In the genomic region with DNA sequence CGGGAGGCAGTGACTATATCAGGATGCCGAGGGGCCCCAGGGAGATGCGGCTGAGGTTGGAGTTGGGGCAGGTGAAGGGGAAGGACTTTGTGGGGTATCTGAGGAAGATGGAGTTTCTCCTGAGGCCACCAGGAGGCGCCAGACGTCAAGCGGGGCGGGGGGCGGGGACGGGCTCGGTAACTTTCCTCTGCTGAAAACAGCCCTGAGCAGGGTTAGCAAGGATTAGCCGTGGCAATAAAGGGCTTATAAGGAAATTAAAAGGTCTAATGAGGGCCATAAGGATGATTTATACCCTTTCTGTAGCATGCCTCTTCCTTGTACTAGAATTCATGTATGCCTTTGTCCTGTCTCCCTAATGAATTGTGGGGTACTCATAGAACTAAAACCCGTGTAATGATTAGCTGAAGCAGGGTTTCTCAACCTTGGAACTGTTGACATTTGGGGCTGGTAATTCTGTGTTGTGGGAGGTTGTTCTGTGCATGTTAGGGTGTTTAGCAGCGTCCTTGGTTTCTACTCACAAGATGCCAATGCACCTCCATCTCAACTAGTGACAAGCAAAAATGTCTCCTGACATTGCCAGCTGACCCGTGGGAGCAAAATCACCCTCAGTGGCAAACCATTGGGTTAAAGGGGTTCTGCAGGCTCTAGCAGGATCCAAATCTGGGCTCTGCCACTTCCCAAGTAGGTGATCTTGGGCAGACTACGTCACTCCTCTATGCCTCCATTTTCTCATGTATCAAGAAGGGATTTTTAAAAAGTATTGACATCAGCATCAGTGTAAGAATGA, we compare ENCODE assay signal across 8 cellular contexts.
DNase-seq lines count a peak whose midpoint lies in the region; ATAC-seq, FAIRE-seq and TF ChIP-seq lines count a peak whose summit lies in the region.

No MANE protein-coding gene starts in this region.

- CTCF ChIA-PET in A673 (lab: Charles Lee), result interaction anchor here (0.8 to 2.4 kb wide), 2 partner anchors 252 to 480 kb away, joined by 4 to 10 read pairs; no protein-coding TSS in a partner anchor
- CTCF ChIA-PET in endothelial cell of umbilical vein (lab: Charles Lee), result interaction anchor here (0.8 to 4.2 kb wide), 4 partner anchors 225 to 480 kb away, joined by 3 to 90 read pairs (median 4); no protein-coding TSS in a partner anchor

- TF ChIP-seq CTCF in A673 (conservative IDR thresholded peaks at IDR 0.05; ENCODE audit: low read depth, low read length), result peak; percentile 86
- TF ChIP-seq CTCF in endothelial cell of umbilical vein (IDR thresholded peaks at IDR 0.05; ENCODE audit: extremely low read depth in 1 of 2, insufficient read depth in 1 of 2, low read depth in 1 of 2, low read length in 2 of 2), result peak; percentile 43 to 67
- TF ChIP-seq CTCF in neural crest cell (conservative IDR thresholded peaks at IDR 0.05), result peak; percentile 76
- peak; percentile 49 to 75 (median 71) for TF ChIP-seq CTCF in tibial nerve (IDR thresholded peaks at IDR 0.05)

- H3K9me3 ChIP-seq in A673 (ENCODE audit: low read depth, low read length, poor library complexity, severe bottlenecking), result no peaks in the 10 kb centered on the region
- H3K9me3 ChIP-seq in endothelial cell of umbilical vein (replicated peaks; ENCODE audit: control insufficient read depth, insufficient read depth, low read length), result no peaks in the 10 kb centered on the region
- no peaks in the 10 kb centered on the region for H3K9me3 ChIP-seq in tibial nerve

- POLR2A ChIA-PET in A673 (lab: Charles Lee; ENCODE audit: low non-redundant PET), result no interaction called here
- POLR2A ChIA-PET in endothelial cell of umbilical vein (lab: Charles Lee), result no interaction called here

- no peaks in the 10 kb centered on the region for H3K9me1 ChIP-seq in endothelial cell of umbilical vein (replicated peaks; ENCODE audit: control insufficient read depth, extremely low read depth, insufficient read depth, low read length)

- ATAC-seq in GM18498 (IDR thresholded peaks at IDR 0.05; ENCODE audit: unreplicated experiment) (peak; percentile 52), GM21423 (IDR thresholded peaks at IDR 0.05; ENCODE audit: unreplicated experiment) (no peak)

- peaks cover 12% of the 10 kb centered on the region for H3K4me1 Mint-ChIP-seq in neural crest cell

- H3K4me3 Mint-ChIP-seq in neural crest cell, result no peak overlapping the region

- no peak overlapping the region for H3K27ac Mint-ChIP-seq in neural crest cell (ENCODE audit: unreplicated experiment)

- H3K9ac ChIP-seq in endothelial cell of umbilical vein (replicated peaks; ENCODE audit: extremely low read depth, insufficient read depth, low read length), result no peak overlapping the region

- peak; percentile 18 for FAIRE-seq in endothelial cell of umbilical vein (lab: Jason Lieb, UNC)

- no TSS peak for BruUV-seq in A673 (replicated peaks; lab: Mats Ljungman, UMichigan)
- BruUV-seq in endothelial cell of umbilical vein (replicated peaks; lab: Mats Ljungman, UMichigan), result no TSS peak

- no peak overlapping the region for H3K4me2 ChIP-seq in endothelial cell of umbilical vein (ENCODE audit: insufficient read depth, low read length)

- H4K20me1 ChIP-seq in endothelial cell of umbilical vein (replicated peaks; ENCODE audit: control insufficient read depth, extremely low read depth, insufficient read depth, low read length), result no peaks in the 10 kb centered on the region

- H3K36me3 Mint-ChIP-seq in neural crest cell (ENCODE audit: low read depth), result no peaks in the 10 kb centered on the region

- H3K79me2 ChIP-seq in endothelial cell of umbilical vein (ENCODE audit: control insufficient read depth, insufficient read depth, low read length), result no peaks in the 10 kb centered on the region

- H3K4me3 ChIP-seq in A673 (ENCODE audit: low read depth, low read length, poor library complexity, severe bottlenecking), result no peak overlapping the region
- no peak overlapping the region for H3K4me3 ChIP-seq in endothelial cell of umbilical vein (replicated peaks in 1 of 3; ENCODE audit: insufficient read depth in 1 of 3, low read depth in 1 of 3, low read length in 3 of 3)
- H3K4me3 ChIP-seq in tibial nerve, result no peak overlapping the region

- H3K36me3 ChIP-seq in A673 (ENCODE audit: insufficient read depth, low read length, poor library complexity, severe bottlenecking), result no peaks in the 10 kb centered on the region
- no peaks in the 10 kb centered on the region for H3K36me3 ChIP-seq in endothelial cell of umbilical vein (ENCODE audit: control insufficient read depth in 2 of 2, extremely low read depth in 1 of 2, insufficient read depth in 2 of 2, low read length in 2 of 2)
- H3K36me3 ChIP-seq in tibial nerve, result no peaks in the 10 kb centered on the region

- H3K27me3 Mint-ChIP-seq in neural crest cell (ENCODE audit: low read depth), result peaks cover 2% of the 10 kb centered on the region

- peak; percentile 58 for DNase-seq in A673 (ENCODE audit: low spot score)
- DNase-seq in NCI-H2171 (lab: John Stamatoyannopoulos, UW), result peak; percentile 2
- DNase-seq in activated CD8-positive, alpha-beta memory T cell treated with anti-CD3 and anti-CD28 coated beads for 24 hours, result peak; percentile 69
- peak; percentile 7 for DNase-seq in endothelial cell of umbilical vein (ENCODE audit: low read depth, low spot score)
- DNase-seq in neural crest cell (ENCODE audit: low read depth, low spot score), result peak; percentile 25
- peak in 1 of 2 donors; percentile 6 for DNase-seq in tibial nerve (ENCODE audit: low spot score in 2 of 2)

- no peaks in the 10 kb centered on the region for H3K9me3 Mint-ChIP-seq in neural crest cell

- peaks cover 2% of the 10 kb centered on the region for H3K27me3 ChIP-seq in A673 (replicated peaks; ENCODE audit: insufficient read depth, low read depth, low read length, poor library complexity)
- no peaks in the 10 kb centered on the region for H3K27me3 ChIP-seq in endothelial cell of umbilical vein (ENCODE audit: control insufficient read depth in 2 of 2, insufficient read depth in 2 of 2, low read length in 2 of 2)
- H3K27me3 ChIP-seq in tibial nerve, result no peaks in the 10 kb centered on the region

- no peak overlapping the region for H2AFZ ChIP-seq in endothelial cell of umbilical vein (ENCODE audit: low read depth, low read length)

- intact Hi-C loops in A673 (cut with micrococcal nuclease; ENCODE audit: unreplicated experiment), result loop anchor here (1.0 to 2.0 kb wide), 2 partner anchors 252 to 480 kb away; no protein-coding TSS in a partner anchor
- intact Hi-C loops in endothelial cell of umbilical vein (cut with micrococcal nuclease), result loop anchor here (1.0 kb wide), 2 partner anchors 252 to 480 kb away; no protein-coding TSS in a partner anchor

- dilution Hi-C loops in endothelial cell of umbilical vein (cut with MboI; ENCODE audit: extremely low pct_ligation_motif_present, low sequenced_read_pairs), result no loop called here

- TF ChIP-seq POLR2A in endothelial cell of umbilical vein (IDR thresholded peaks at IDR 0.05; ENCODE audit: low read depth, low read length) (no peak), tibial nerve (IDR thresholded peaks at IDR 0.05) (no peak)

- H3K4me1 ChIP-seq in A673 (ENCODE audit: insufficient read depth, low read length, poor library complexity, severe bottlenecking), result peaks cover 4% of the 10 kb centered on the region
- no peaks in the 10 kb centered on the region for H3K4me1 ChIP-seq in endothelial cell of umbilical vein (ENCODE audit: control insufficient read depth, extremely low read depth, insufficient read depth, low read length)
- peaks cover 0 to 7% (median 0%) of the 10 kb centered on the region in 4 donors for H3K4me1 ChIP-seq in tibial nerve

- no peak overlapping the region for H3K27ac ChIP-seq in A673 (ENCODE audit: low read depth, low read length, poor library complexity, severe bottlenecking)
- H3K27ac ChIP-seq in endothelial cell of umbilical vein (ENCODE audit: insufficient read depth, low read depth, low read length), result no peak overlapping the region
- H3K27ac ChIP-seq in tibial nerve, result no peak overlapping the region

- no peak for TF ChIP-seq EP300 in tibial nerve (IDR thresholded peaks at IDR 0.05)

- whole genome bisulfite sequencing in tibial nerve, 2 donors, result 14 to 19% methylated on average over 13 to 15 of the region's 15 CpGs

TF ChIP-seq in endothelial cell of umbilical vein, 7 proteins besides CTCF, POLR2A, EP300 and RAD21:
- TF ChIP-seq GATA2 (IDR thresholded peaks at IDR 0.05; ENCODE audit: insufficient read depth, insufficient read length, low read depth, low read length) (no peak), JUN (IDR thresholded peaks at IDR 0.05; ENCODE audit: borderline replicate concordance, insufficient read depth, insufficient read length, low read depth) (no peak), MYC (IDR thresholded peaks at IDR 0.05; ENCODE audit: low read depth, low read length) (no peak), POLR2AphosphoS5 (IDR thresholded peaks at IDR 0.05; ENCODE audit: insufficient read depth, low read depth, low read length) (no peak), FOS (IDR thresholded peaks at IDR 0.05; ENCODE audit: borderline replicate concordance, insufficient read depth, low read length) (no peak), MAX (IDR thresholded peaks at IDR 0.05; ENCODE audit: insufficient read depth, insufficient read length) (no peak), EZH2 (IDR thresholded peaks at IDR 0.05; ENCODE audit: borderline replicate concordance, low read depth, low read length, severe bottlenecking) (no peak)
